Comparison of ENCODE assay signal across 33 cellular contexts in genomic region chr6:145092554-145092953, GRCh38.
"Had no signal": no experiment of that assay in that cellular context is flagged by ENCODE, and none has a peak within 500 bp of the region (broad histone marks: within the 10 kb centered on the region; RNA-seq: fewer than 3 reads in every experiment).

No MANE protein-coding gene starts in this region.

- H3K4me3 ChIP-seq: adrenal gland, body of pancreas, breast epithelium had no signal

- H3K27ac ChIP-seq: adrenal gland, body of pancreas, brain microvascular endothelial cell, breast epithelium, VCaP had no signal

- FAIRE-seq: astrocyte, TTC549 had no signal

- H3K4me1 ChIP-seq: adrenal gland, body of pancreas, breast epithelium had no signal

- ATAC-seq: activated CD8-positive, alpha-beta T cell treated with anti-CD3 and anti-CD28 coated beads for 36 hours; activated naive CD4-positive, alpha-beta T cell treated with anti-CD3 and anti-CD28 coated beads, Interleukin-2, amount 50 U/mL, for 72 hours; activated T-cell treated with anti-CD3 and anti-CD28 coated beads, Interleukin-2, amount 50 U/mL, for 4 hours; activated T-cell treated with anti-CD3 and anti-CD28 coated beads, Interleukin-2, amount 50 U/mL, for 72 hours; activated T-helper 17 cell treated with anti-CD3 and anti-CD28 coated beads, Interleukin-2, amount 50 U/mL, for 72 hours; body of pancreas had no signal

- H3K9me3 ChIP-seq: adrenal gland had no signal

- H3K27me3 ChIP-seq: adrenal gland, body of pancreas, brain microvascular endothelial cell, breast epithelium had no signal

- H3K36me3 ChIP-seq: adrenal gland, brain microvascular endothelial cell, breast epithelium had no signal

- DNase-seq: activated B cell treated with CpG ODN at 0.5 μM for 24 hours; activated CD4-positive, alpha-beta memory T cell treated with anti-CD3 and anti-CD28 coated beads for 36 hours; activated CD4-positive, alpha-beta T cell treated with anti-CD3 and anti-CD28 coated beads for 4 hours; activated CD4-positive, alpha-beta T cell treated with anti-CD3 and anti-CD28 coated beads, Interleukin-2, amount 10 ng/mL, durations not matched to agents 24 days and 14 days; activated CD4-positive, alpha-beta T cell treated with anti-CD3 and anti-CD28 coated beads, Interleukin-2, amount 50 U/mL, for 1 hour; activated CD4-positive, alpha-beta T cell treated with anti-CD3 and anti-CD28 coated beads, Interleukin-2, amount 50 U/mL, for 4 hours; activated CD4-positive, CD25-positive, alpha-beta regulatory T cell treated with anti-CD3 and anti-CD28 coated beads, Interleukin-2, amount 50 U/mL, for 72 hours; activated CD8-positive, alpha-beta memory T cell treated with anti-CD3 and anti-CD28 coated beads, Interleukin-2, amount 50 U/mL, for 4 hours; activated CD8-positive, alpha-beta T cell treated with anti-CD3 and anti-CD28 coated beads for 36 hours; activated effector memory CD4-positive, alpha-beta T cell treated with anti-CD3 and anti-CD28 coated beads, Interleukin-2, amount 50 U/mL, for 16 hours; activated gamma-delta T cell treated with Interleukin-2 at 50 U/mL for 16 hours; activated naive CD4-positive, alpha-beta T cell; activated naive CD4-positive, alpha-beta T cell treated with anti-CD3 and anti-CD28 coated beads for 36 hours; activated naive CD4-positive, alpha-beta T cell treated with anti-CD3 and anti-CD28 coated beads, Interleukin-2, amount 50 U/mL, for 16 hours; activated naive CD8-positive, alpha-beta T cell treated with anti-CD3 and anti-CD28 coated beads for 36 hours; activated T-cell treated with anti-CD3 and anti-CD28 coated beads for 4 hours; activated T-cell treated with anti-CD3 and anti-CD28 coated beads, Interleukin-2, amount 50 U/mL, for 1 hour; activated T-cell treated with anti-CD3 and anti-CD28 coated beads, Interleukin-2, amount 50 U/mL, for 4 hours; activated T-cell treated with anti-CD3 and anti-CD28 coated beads, Interleukin-2, amount 50 U/mL, for 72 hours; adrenal gland; amniotic stem cell; aorta; body of pancreas; brain microvascular endothelial cell; central memory CD4-positive, alpha-beta T cell; T-helper 2 cell; T-helper 9 cell had no signal
